In genomic region chr4:40991908-40992307, GRCh38 we compare ENCODE assay signal across 11 cellular contexts.
DNase-seq lines count a peak whose midpoint lies in the region; ATAC-seq and TF ChIP-seq lines count a peak whose summit lies in the region.
"Had no signal": no experiment of that assay in that cellular context is flagged by ENCODE, and none has a peak within 500 bp of the region (broad histone marks: within the 10 kb centered on the region; RNA-seq: fewer than 3 reads in every experiment).

No MANE protein-coding gene starts in this region.

- H3K36me3 Mint-ChIP-seq in activated naive CD8-positive, alpha-beta T cell treated with anti-CD3 and anti-CD28 coated beads for 36 hours = no peaks in the 10 kb centered on the region
- H3K36me3 Mint-ChIP-seq: CD4-positive, alpha-beta memory T cell had no signal

- DNase-seq in GM10248 (ENCODE audit: extremely low spot score) = peak; percentile 22
- no peak for DNase-seq in SJCRH30
- no peak for DNase-seq in uterus
- no peak for DNase-seq in T-helper 1 cell
- no peak for DNase-seq in activated naive CD8-positive, alpha-beta T cell treated with anti-CD3 and anti-CD28 coated beads for 36 hours
- no peak for DNase-seq in MG63
- DNase-seq: CD4-positive, alpha-beta memory T cell; mucosa of descending colon; NCI-H345 had no signal

- no peak for TF ChIP-seq CTCF in GM10248 (IDR thresholded peaks at IDR 0.05; ENCODE audit: control extremely low read depth, extremely low read depth, low read depth, missing control alignments)
- TF ChIP-seq CTCF in uterus (IDR thresholded peaks at IDR 0.05) = no peak

- peaks cover 2% of the 10 kb centered on the region for H3K4me1 Mint-ChIP-seq in activated naive CD8-positive, alpha-beta T cell treated with anti-CD3 and anti-CD28 coated beads for 36 hours

- H3K27ac Mint-ChIP-seq in activated naive CD8-positive, alpha-beta T cell treated with anti-CD3 and anti-CD28 coated beads for 36 hours = no peak overlapping the region
- H3K27ac Mint-ChIP-seq: CD4-positive, alpha-beta memory T cell had no signal

- H3K9me3 ChIP-seq in SJCRH30 (replicated peaks) = no peaks in the 10 kb centered on the region; the same call in 1 of the 2 replicates
- H3K9me3 ChIP-seq in uterus = no peaks in the 10 kb centered on the region
- no peaks in the 10 kb centered on the region for H3K9me3 ChIP-seq in MG63
- H3K9me3 ChIP-seq: mucosa of descending colon had no signal

- H3K27me3 Mint-ChIP-seq in activated naive CD8-positive, alpha-beta T cell treated with anti-CD3 and anti-CD28 coated beads for 36 hours = peaks cover 5% of the 10 kb centered on the region

- ATAC-seq in GM19463 (IDR thresholded peaks at IDR 0.05; ENCODE audit: unreplicated experiment) (peak; percentile 50), HG03025 (IDR thresholded peaks at IDR 0.05; ENCODE audit: low FRiP score, unreplicated experiment) (peak; percentile 71)
- ATAC-seq: mucosa of descending colon had no signal

- H3K36me3 ChIP-seq in SJCRH30 (no peaks in the 10 kb centered on the region), uterus (no peaks in the 10 kb centered on the region), MG63 (no peaks in the 10 kb centered on the region)

- H3K27ac ChIP-seq in SJCRH30 (peak overlapping the region; percentile 90; the same call in 1 of the 2 replicates), uterus (no peak overlapping the region)

- no peaks in the 10 kb centered on the region for H3K27me3 ChIP-seq in SJCRH30
- H3K27me3 ChIP-seq in uterus = no peaks in the 10 kb centered on the region
- H3K27me3 ChIP-seq in MG63 = no peaks in the 10 kb centered on the region

- intact Hi-C loops in uterus (cut with DNase I; ENCODE audit: low total_unique reads) = no loop called here

- no peak overlapping the region for H3K4me3 Mint-ChIP-seq in activated naive CD8-positive, alpha-beta T cell treated with anti-CD3 and anti-CD28 coated beads for 36 hours
- H3K4me3 Mint-ChIP-seq: CD4-positive, alpha-beta memory T cell had no signal

- POLR2A ChIA-PET in GM10248 (lab: Yijun Ruan, JAX) = interaction anchor here (0.6 kb wide), 1 partner anchor 145 kb away, joined by 9 read pairs; no protein-coding TSS in a partner anchor

- no peak for TF ChIP-seq POLR2A in uterus (IDR thresholded peaks at IDR 0.05)

- no peaks in the 10 kb centered on the region for H3K9me3 Mint-ChIP-seq in activated naive CD8-positive, alpha-beta T cell treated with anti-CD3 and anti-CD28 coated beads for 36 hours

- no peak overlapping the region for H3K4me3 ChIP-seq in SJCRH30
- no peak overlapping the region for H3K4me3 ChIP-seq in uterus
- no peak overlapping the region for H3K4me3 ChIP-seq in MG63
- H3K4me3 ChIP-seq: mucosa of descending colon had no signal

- peaks cover 30% of the 10 kb centered on the region for H3K4me1 ChIP-seq in SJCRH30
- H3K4me1 ChIP-seq in uterus = no peaks in the 10 kb centered on the region

- CTCF ChIA-PET in GM10248 (lab: Yijun Ruan, JAX) = interaction anchor here (0.8 to 1.4 kb wide), 4 partner anchors 12 to 29 kb away, joined by 3 to 6 read pairs (median 3); no protein-coding TSS in a partner anchor
